12 cellular contexts compared by ENCODE assay signal in genomic region chr1:209633335-209633997, GRCh38. TPM values are rescaled to one million over a fixed set of nuclear protein-coding genes. Genes with fewer than 3 reads are reported as not detected.
DNase-seq lines count a peak whose midpoint lies in the region; ATAC-seq lines count a peak whose summit lies in the region.
"Had no signal": no experiment of that assay in that cellular context is flagged by ENCODE, and none has a peak within 500 bp of the region (broad histone marks: within the 10 kb centered on the region; RNA-seq: fewer than 3 reads in every experiment).

No MANE protein-coding gene starts in this region.

- DNase-seq in HS-5 (ENCODE audit: low read depth) (peak; percentile 46), SKM-1 treated with dmso at 0.1 percent for 144 hours (lab: John Stamatoyannopoulos, UW; ENCODE audit: unreplicated experiment) (peak; percentile 53), renal cortical epithelial cell (ENCODE audit: low read depth) (peak; percentile 83), NCI-H69 (lab: John Stamatoyannopoulos, UW) (no peak), NCI-H2171 (lab: John Stamatoyannopoulos, UW) (no peak)
- DNase-seq: activated CD4-positive, alpha-beta T cell treated with anti-CD3 and anti-CD28 coated beads for 1 hour; activated T-cell treated with anti-CD3 and anti-CD28 coated beads, Interleukin-2, amount 50 U/mL, for 24 hours; adrenal gland; colonic mucosa; COR-L47 had no signal

- peak; percentile 77 for ATAC-seq in GM19351 (IDR thresholded peaks at IDR 0.05; ENCODE audit: unreplicated experiment)
- no peak for ATAC-seq in HG03457 (IDR thresholded peaks at IDR 0.05; ENCODE audit: unreplicated experiment)

RNA-seq across cellular contexts. Expression of gene LAMB3, which starts 18.8 kb away (rescaled TPM):
- 108 and 433 TPM in 2 replicates for total RNA-seq in renal cortical epithelial cell

RNA-seq across cellular contexts. Expression of gene G0S2, which starts 41.7 kb away (rescaled TPM):
- 67.4 and 108 TPM in 2 replicates for total RNA-seq in renal cortical epithelial cell

RNA-seq across cellular contexts. Expression of gene CAMK1G, which starts 50.0 kb away (rescaled TPM):
- total RNA-seq in renal cortical epithelial cell, result 0.55 TPM in 1 of 2 replicates, not detected in the other

Comparison
In these comparisons a context has a peak if more than half of its experiments do, and no peak if none do; other contexts are left out.
1. DNase-seq: peak in HS-5 (single experiment), SKM-1 treated with dmso at 0.1 percent for 144 hours (single experiment) and renal cortical epithelial cell (single experiment); none in NCI-H69 (single experiment) and NCI-H2171 (single experiment).